ENCODE assay signal across 20 cellular contexts in genomic region chr11:68399916-68400315, GRCh38.
DNase-seq lines count a peak whose midpoint lies in the region; ATAC-seq and TF ChIP-seq lines count a peak whose summit lies in the region.
"Had no signal": no experiment of that assay in that cellular context is flagged by ENCODE, and none has a peak within 500 bp of the region (broad histone marks: within the 10 kb centered on the region; RNA-seq: fewer than 3 reads in every experiment).

No MANE protein-coding gene starts in this region.

- no peak for TF ChIP-seq CTCF in mucosa of descending colon (IDR thresholded peaks at IDR 0.05)
- no peak for TF ChIP-seq CTCF in MM.1S (IDR thresholded peaks at IDR 0.05; ENCODE audit: low read length)

- H3K9ac ChIP-seq in stomach smooth muscle (ENCODE audit: low read length in 2 of 2), result peak overlapping the region; percentile 51 to 64
- no peak overlapping the region for H3K9ac ChIP-seq in MM.1S (ENCODE audit: low read length)

- TF ChIP-seq POLR2A in erythroblast (IDR thresholded peaks at IDR 0.05; ENCODE audit: low read length), result no peak

- intact Hi-C loops in Right ventricle myocardium superior (cut with DNase I) (loop anchor here (5.0 kb wide), 1 partner anchor 143 kb away; no protein-coding TSS in a partner anchor), mucosa of descending colon (cut with DNase I, micrococcal nuclease) (no loop called here)

- no peak overlapping the region for H2AFZ ChIP-seq in MM.1S (ENCODE audit: low read length)

- ATAC-seq in Right ventricle myocardium superior (ENCODE audit: poor library complexity), result peak; percentile 29
- peak; percentile 22 for ATAC-seq in mucosa of descending colon
- ATAC-seq: stimulated activated naive CD8-positive, alpha-beta T cell treated with anti-CD3 and anti-CD28 coated beads, Interleukin-15, Interleukin-2, amounts not matched to agents 100 U/mL and 50 U/mL, for 24 hours had no signal

- H4K20me1 ChIP-seq in MM.1S (ENCODE audit: insufficient read depth, low read length), result no peaks in the 10 kb centered on the region

- DNase-seq in H7, result peak; percentile 70
- DNase-seq in Right ventricle myocardium superior, result no peak
- DNase-seq in mucosa of descending colon, result no peak
- DNase-seq in T-helper 9 cell, result no peak
- DNase-seq in MM.1S, result no peak
- no peak for DNase-seq in erythroblast (lab: John Stamatoyannopoulos, UW)
- no peak for DNase-seq in NCI-H146 treated with DMSO at 0.1 percent for 48 hours (lab: John Stamatoyannopoulos, UW; ENCODE audit: unreplicated experiment)
- DNase-seq: activated CD4-positive, alpha-beta T cell treated with anti-CD3 and anti-CD28 coated beads for 4 hours; activated naive CD8-positive, alpha-beta T cell treated with anti-CD3 and anti-CD28 coated beads for 36 hours; CD8-positive, alpha-beta memory T cell; cerebellar nuclear complex; EL; NCI-H1417; SIG-M5; stimulated activated naive CD8-positive, alpha-beta T cell treated with anti-CD3 and anti-CD28 coated beads, Interleukin-15, Interleukin-2, amounts not matched to agents 100 U/mL and 50 U/mL, for 24 hours; T-helper 2 cell had no signal

- H3K9me3 ChIP-seq in mucosa of descending colon (no peaks in the 10 kb centered on the region), stomach smooth muscle (ENCODE audit: control insufficient read depth in 2 of 2, low read length in 2 of 2) (no peaks in the 10 kb centered on the region), MM.1S (replicated peaks; ENCODE audit: insufficient read depth, low read length) (no peaks in the 10 kb centered on the region)

- H3K9me2 ChIP-seq in MM.1S (replicated peaks; ENCODE audit: insufficient read depth, low read length), result no peaks in the 10 kb centered on the region

- no peaks in the 10 kb centered on the region for H3K27me3 ChIP-seq in H7 (ENCODE audit: control insufficient read depth, insufficient read depth, low read length)
- no peaks in the 10 kb centered on the region for H3K27me3 ChIP-seq in stomach smooth muscle (ENCODE audit: control insufficient read depth in 1 of 2, insufficient read depth in 2 of 2, low read length in 2 of 2)
- H3K27me3 ChIP-seq in MM.1S (replicated peaks; ENCODE audit: insufficient read depth, low read length), result no peaks in the 10 kb centered on the region

- peaks cover 7% of the 10 kb centered on the region for H3K36me3 ChIP-seq in H7 (replicated peaks; ENCODE audit: control insufficient read depth, insufficient read depth, low read length)
- no peaks in the 10 kb centered on the region for H3K36me3 ChIP-seq in mucosa of descending colon (ENCODE audit: low read depth)
- H3K36me3 ChIP-seq in stomach smooth muscle (ENCODE audit: control insufficient read depth in 2 of 2, insufficient read depth in 2 of 2, low read length in 2 of 2), result peaks cover 10 to 16% of the 10 kb centered on the region in 2 donors
- H3K36me3 ChIP-seq in MM.1S (replicated peaks; ENCODE audit: insufficient read depth, low read length), result no peaks in the 10 kb centered on the region

- H3K4me3 ChIP-seq in H7 (ENCODE audit: insufficient read depth, low read depth, low read length) (no peak overlapping the region), mucosa of descending colon (no peak overlapping the region), stomach smooth muscle (ENCODE audit: low read length in 2 of 2) (peak overlapping the region in 1 of 2 donors; percentile 8), MM.1S (ENCODE audit: low read length) (no peak overlapping the region)
- H3K4me3 ChIP-seq: K562, skin epidermis had no signal

- no peak overlapping the region for H3K4me2 ChIP-seq in MM.1S (ENCODE audit: low read depth, low read length)

- H3K4me1 ChIP-seq in mucosa of descending colon (ENCODE audit: low read depth) (peaks cover 27% of the 10 kb centered on the region), stomach smooth muscle (ENCODE audit: control insufficient read depth, insufficient read depth, low read length) (peaks cover 36% of the 10 kb centered on the region), MM.1S (ENCODE audit: low read length) (no peaks in the 10 kb centered on the region)

- H3K27ac ChIP-seq in stomach smooth muscle (ENCODE audit: low read length) (peak overlapping the region; percentile 91), MM.1S (ENCODE audit: low read length) (no peak overlapping the region)
- H3K27ac ChIP-seq: epithelial cell of prostate had no signal

- H3F3A ChIP-seq in MM.1S (ENCODE audit: insufficient read depth, low read length), result no peaks in the 10 kb centered on the region

- H3K79me2 ChIP-seq in MM.1S (ENCODE audit: low read length), result no peaks in the 10 kb centered on the region
